Comparison of ENCODE assay signal across 25 cellular contexts in the genomic region with DNA sequence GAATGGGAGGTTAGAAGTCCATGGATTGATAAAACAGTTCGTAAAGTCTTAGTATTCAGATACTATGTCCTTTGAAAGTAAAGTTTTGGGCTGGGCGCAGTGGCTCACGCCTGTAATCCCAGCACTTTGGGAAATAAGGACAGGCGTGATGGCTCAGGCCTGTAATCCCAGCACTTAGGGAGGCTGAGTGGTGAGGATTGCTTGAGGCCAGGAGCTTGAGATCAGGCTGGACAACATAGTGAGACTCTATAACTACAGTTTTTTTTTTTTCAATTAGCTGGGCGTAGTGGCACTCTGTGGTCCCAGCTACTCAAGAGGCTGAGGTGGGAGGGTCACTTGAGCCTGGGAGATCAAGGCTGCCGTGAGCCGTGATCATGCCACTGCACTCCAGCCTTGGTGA. TPM values are rescaled to one million over a fixed set of nuclear protein-coding genes. Genes with fewer than 3 reads are reported as not detected.
"Had no signal": no experiment of that assay in that cellular context is flagged by ENCODE, and none has a peak within 500 bp of the region (broad histone marks: within the 10 kb centered on the region; RNA-seq: fewer than 3 reads in every experiment).

No MANE protein-coding gene starts in this region.

- H3K36me3 ChIP-seq: brain microvascular endothelial cell had no signal

- H3K27me3 ChIP-seq: brain microvascular endothelial cell, dorsolateral prefrontal cortex had no signal

- DNase-seq: activated CD4-positive, alpha-beta memory T cell treated with anti-CD3 and anti-CD28 coated beads for 36 hours; activated CD4-positive, alpha-beta T cell treated with anti-CD3 and anti-CD28 coated beads for 36 hours; activated CD4-positive, alpha-beta T cell treated with anti-CD3 and anti-CD28 coated beads, Interleukin-2, amount 10 ng/mL, durations not matched to agents 24 days and 14 days; activated CD4-positive, CD25-positive, alpha-beta regulatory T cell; activated CD4-positive, CD25-positive, alpha-beta regulatory T cell treated with anti-CD3 and anti-CD28 coated beads, Interleukin-2, amount 50 U/mL, for 72 hours; activated CD8-positive, alpha-beta memory T cell treated with anti-CD3 and anti-CD28 coated beads, Interleukin-2, amount 10 ng/mL, durations not matched to agents 7 days and 5 days; activated CD8-positive, alpha-beta memory T cell treated with anti-CD3 and anti-CD28 coated beads, Interleukin-2, amount 50 U/mL, for 4 hours; activated CD8-positive, alpha-beta T cell treated with anti-CD3 and anti-CD28 coated beads, Interleukin-2, amount 10 ng/mL, durations not matched to agents 7 days and 5 days; activated effector memory CD4-positive, alpha-beta T cell treated with anti-CD3 and anti-CD28 coated beads, Interleukin-2, amount 50 U/mL, for 16 hours; activated naive CD4-positive, alpha-beta T cell treated with anti-CD3 and anti-CD28 coated beads, Interleukin-2, amount 10 ng/mL, durations not matched to agents 7 days and 5 days; activated T-cell treated with anti-CD3 and anti-CD28 coated beads, Interleukin-2, amount 50 U/mL, for 1 hour; activated T-cell treated with anti-CD3 and anti-CD28 coated beads, Interleukin-2, amount 50 U/mL, for 48 hours; amniotic stem cell; anterior cingulate cortex; brain microvascular endothelial cell; dorsolateral prefrontal cortex; effector memory CD4-positive, alpha-beta T cell; endodermal cell; foreskin fibroblast; head of caudate nucleus; T-helper 1 cell; T-helper 2 cell had no signal

- H3K4me3 ChIP-seq: coronary artery, dorsolateral prefrontal cortex had no signal

- H3K27ac ChIP-seq: brain microvascular endothelial cell, coronary artery, dorsolateral prefrontal cortex had no signal

RNA-seq across cellular contexts. Expression of gene SPACDR, which starts 49.2 kb away (rescaled TPM):
- total RNA-seq: epithelial cell of proximal tubule, frontal cortex had no signal
